Comparison of ENCODE assay signal across 1 cellular context in genomic region chr2:176091329-176092258, GRCh38.
TF ChIP-seq lines count a peak whose summit lies in the region.

No MANE protein-coding gene starts in this region.

TF ChIP-seq in endothelial cell of umbilical vein, 7 proteins besides CTCF, POLR2A, EP300 and RAD21:
- TF ChIP-seq POLR2AphosphoS5 (IDR thresholded peaks at IDR 0.05; ENCODE audit: insufficient read depth, low read depth, low read length) (no peak), MYC (IDR thresholded peaks at IDR 0.05; ENCODE audit: low read depth, low read length) (no peak), EZH2 (IDR thresholded peaks at IDR 0.05; ENCODE audit: borderline replicate concordance, low read depth, low read length, severe bottlenecking) (peak; percentile 80)
